13 cellular contexts compared by ENCODE assay signal in genomic region chr10:80589726-80590373, GRCh38. TPM values are rescaled to one million over a fixed set of nuclear protein-coding genes. Genes with fewer than 3 reads are reported as not detected.
DNase-seq lines count a peak whose midpoint lies in the region; ATAC-seq lines count a peak whose summit lies in the region.
"Had no signal": no experiment of that assay in that cellular context is flagged by ENCODE, and none has a peak within 500 bp of the region (broad histone marks: within the 10 kb centered on the region; RNA-seq: fewer than 3 reads in every experiment).

No MANE protein-coding gene starts in this region.

- DNase-seq in NCI-H748 treated with DMSO at 0.1 percent for 48 hours (lab: John Stamatoyannopoulos, UW): no peak
- DNase-seq in occipital lobe (lab: John Stamatoyannopoulos, UW): no peak
- no peak for DNase-seq in nucleus accumbens (lab: John Stamatoyannopoulos, UW)
- DNase-seq: activated CD4-positive, alpha-beta T cell treated with anti-CD3 and anti-CD28 coated beads for 48 hours; heart right ventricle; mesendoderm; NCI-H2029 had no signal

- H3K4me3 Mint-ChIP-seq in activated T-helper 17 cell treated with anti-CD3 and anti-CD28 coated beads, Interleukin-2, amount 50 U/mL, for 72 hours: no peak overlapping the region
- H3K4me3 Mint-ChIP-seq: activated naive CD8-positive, alpha-beta T cell had no signal

- no peaks in the 10 kb centered on the region for H3K4me1 Mint-ChIP-seq in activated T-helper 17 cell treated with anti-CD3 and anti-CD28 coated beads, Interleukin-2, amount 50 U/mL, for 72 hours

- H3K27me3 Mint-ChIP-seq in activated T-helper 17 cell treated with anti-CD3 and anti-CD28 coated beads, Interleukin-2, amount 50 U/mL, for 72 hours: no peaks in the 10 kb centered on the region
- H3K27me3 Mint-ChIP-seq: activated naive CD8-positive, alpha-beta T cell had no signal

- H3K9me3 Mint-ChIP-seq in activated T-helper 17 cell treated with anti-CD3 and anti-CD28 coated beads, Interleukin-2, amount 50 U/mL, for 72 hours: no peaks in the 10 kb centered on the region

- H3K36me3 Mint-ChIP-seq in activated T-helper 17 cell treated with anti-CD3 and anti-CD28 coated beads, Interleukin-2, amount 50 U/mL, for 72 hours (ENCODE audit: low read depth): no peaks in the 10 kb centered on the region
- H3K36me3 Mint-ChIP-seq: activated naive CD8-positive, alpha-beta T cell had no signal

- H3K27ac Mint-ChIP-seq in activated T-helper 17 cell treated with anti-CD3 and anti-CD28 coated beads, Interleukin-2, amount 50 U/mL, for 72 hours: no peak overlapping the region
- H3K27ac Mint-ChIP-seq: activated naive CD8-positive, alpha-beta T cell had no signal

- ATAC-seq in GM18499 (IDR thresholded peaks at IDR 0.05; ENCODE audit: insufficient read depth, unreplicated experiment): peak; percentile 89
- peak; percentile 67 for ATAC-seq in GM19468 (IDR thresholded peaks at IDR 0.05; ENCODE audit: extremely low read depth, unreplicated experiment)
- ATAC-seq in HG02938 (IDR thresholded peaks at IDR 0.05; ENCODE audit: unreplicated experiment): peak; percentile 95
- peak; percentile 93 for ATAC-seq in HG03575 (IDR thresholded peaks at IDR 0.05; ENCODE audit: extremely low read depth, insufficient number of reproducible peaks, low FRiP score, unreplicated experiment)
- ATAC-seq in activated T-helper 17 cell treated with anti-CD3 and anti-CD28 coated beads, Interleukin-2, amount 50 U/mL, for 72 hours (replicated peaks): no peak
- ATAC-seq: heart right ventricle had no signal

RNA-seq across cellular contexts. Expression of gene SH2D4B, which starts 52.1 kb away (rescaled TPM):
- total RNA-seq in occipital lobe: 1.4 TPM
- under 1 TPM; 0.11 to 0.32 TPM for total RNA-seq in activated T-helper 17 cell treated with anti-CD3 and anti-CD28 coated beads, Interleukin-2, amount 50 U/mL, for 72 hours
- total RNA-seq: heart right ventricle had no signal
